Comparison of ENCODE assay signal across 14 cellular contexts in the genomic region with DNA sequence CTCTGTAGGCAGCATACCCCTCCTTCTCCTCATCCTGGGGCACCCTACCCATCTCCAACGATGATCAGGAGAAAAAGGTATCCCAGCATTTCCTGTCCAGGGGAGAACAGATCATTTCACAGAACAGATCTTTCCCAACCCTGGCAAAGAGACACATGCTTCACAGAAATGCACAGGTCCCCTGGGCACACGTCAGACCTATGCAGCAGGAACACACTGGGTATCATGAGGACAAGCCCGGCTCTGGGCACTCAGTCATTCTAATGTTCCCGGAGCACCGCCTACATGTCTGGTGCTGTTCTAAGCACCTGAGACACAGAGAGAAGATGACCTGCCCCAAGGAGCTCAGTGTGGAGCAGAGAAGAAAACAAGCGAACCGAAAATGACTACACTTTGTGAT. TPM values are rescaled to one million over a fixed set of nuclear protein-coding genes. Genes with fewer than 3 reads are reported as not detected.
DNase-seq lines count a peak whose midpoint lies in the region; ATAC-seq and TF ChIP-seq lines count a peak whose summit lies in the region.
"Had no signal": no experiment of that assay in that cellular context is flagged by ENCODE, and none has a peak within 500 bp of the region (broad histone marks: within the 10 kb centered on the region; RNA-seq: fewer than 3 reads in every experiment).

No MANE protein-coding gene starts in this region.

- H3K4me3 Mint-ChIP-seq in nephron progenitor cell, result peak overlapping the region; percentile 4
- H3K4me3 Mint-ChIP-seq: nephron had no signal

- H3K27ac Mint-ChIP-seq in activated naive CD4-positive, alpha-beta T cell treated with anti-CD3 and anti-CD28 coated beads, Interleukin-2, amount 50 U/mL, for 72 hours, result peak overlapping the region; percentile 63 to 88
- peak overlapping the region; percentile 15 for H3K27ac Mint-ChIP-seq in nephron progenitor cell

- H3K27me3 ChIP-seq in vagina (no peaks in the 10 kb centered on the region), left lung (no peaks in the 10 kb centered on the region)

- H3K9me3 Mint-ChIP-seq in activated naive CD4-positive, alpha-beta T cell treated with anti-CD3 and anti-CD28 coated beads, Interleukin-2, amount 50 U/mL, for 72 hours, result peaks cover 13 to 17% of the 10 kb centered on the region in 2 donors
- peaks cover 9% of the 10 kb centered on the region for H3K9me3 Mint-ChIP-seq in nephron progenitor cell

- TF ChIP-seq POLR2A in vagina (IDR thresholded peaks at IDR 0.05), result no peak

- H3K36me3 ChIP-seq in vagina, result peaks cover 0 to 15% of the 10 kb centered on the region in 2 donors
- peaks cover 0 to 53% of the 10 kb centered on the region in 2 donors for H3K36me3 ChIP-seq in left lung

- peaks cover 20 to 53% of the 10 kb centered on the region in 2 donors for H3K36me3 Mint-ChIP-seq in activated naive CD4-positive, alpha-beta T cell treated with anti-CD3 and anti-CD28 coated beads, Interleukin-2, amount 50 U/mL, for 72 hours
- peaks cover 58% of the 10 kb centered on the region for H3K36me3 Mint-ChIP-seq in nephron progenitor cell (ENCODE audit: low read depth)

- H3K4me1 Mint-ChIP-seq in nephron progenitor cell, result peaks cover 56% of the 10 kb centered on the region

- H3K4me3 ChIP-seq in vagina (no peak overlapping the region), left lung (no peak overlapping the region)
- H3K4me3 ChIP-seq: dorsolateral prefrontal cortex had no signal

- intact Hi-C loops in vagina (cut with DNase I), result no loop called here
- intact Hi-C loops in left lung (cut with DNase I), result no loop called here

- peaks cover 10% of the 10 kb centered on the region for H3K27me3 Mint-ChIP-seq in nephron progenitor cell (ENCODE audit: low read depth, poor library complexity)

- DNase-seq in activated naive CD4-positive, alpha-beta T cell treated with anti-CD3 and anti-CD28 coated beads, Interleukin-2, amount 50 U/mL, for 72 hours (ENCODE audit: low spot score in 2 of 2), result no peak
- DNase-seq in activated naive CD4-positive, alpha-beta T cell treated with anti-CD3 and anti-CD28 coated beads, Interleukin-2, amount 50 U/mL, for 16 hours, result no peak
- DNase-seq in epithelial cell of prostate (ENCODE audit: low read depth, low spot score) (no peak), nephron progenitor cell (no peak), vagina (ENCODE audit: extremely low spot score in 2 of 2) (no peak), AML-193 (lab: John Stamatoyannopoulos, UW) (no peak), left lung (no peak)
- DNase-seq: foreskin melanocyte, kidney, NCI-H446 had no signal

- no peaks in the 10 kb centered on the region for H3K9me3 ChIP-seq in vagina
- H3K9me3 ChIP-seq in left lung, result peaks cover 0 to 4% of the 10 kb centered on the region in 2 donors

- H3K27ac ChIP-seq in epithelial cell of prostate, result peak overlapping the region; percentile 37
- H3K27ac ChIP-seq in vagina, result peak overlapping the region; percentile 15
- H3K27ac ChIP-seq in left lung, result peak overlapping the region in 1 of 2 donors; percentile 93

- H3K4me1 ChIP-seq in vagina (peaks cover 18% of the 10 kb centered on the region), left lung (peaks cover 0 to 63% of the 10 kb centered on the region in 2 donors)

- no peak for ATAC-seq in activated naive CD4-positive, alpha-beta T cell treated with anti-CD3 and anti-CD28 coated beads, Interleukin-2, amount 50 U/mL, for 72 hours
- ATAC-seq in GM19463 (IDR thresholded peaks at IDR 0.05; ENCODE audit: unreplicated experiment) (no peak), left lung (no peak)
- ATAC-seq: Panc1 had no signal

- no peak for TF ChIP-seq CTCF in nephron progenitor cell (IDR thresholded peaks at IDR 0.05)
- no peak for TF ChIP-seq CTCF in vagina (IDR thresholded peaks at IDR 0.05)
- TF ChIP-seq CTCF in left lung (IDR thresholded peaks at IDR 0.05), result no peak

RNA-seq across cellular contexts. Expression of a gene that starts 56.2 kb away (rescaled TPM):
- 100 to 1,000 TPM; 106 to 120 TPM for total RNA-seq in activated naive CD4-positive, alpha-beta T cell treated with anti-CD3 and anti-CD28 coated beads, Interleukin-2, amount 50 U/mL, for 72 hours
- total RNA-seq in vagina, result 209 TPM
- 100 to 1,000 TPM; 164 to 225 TPM for total RNA-seq in left lung
